In the genomic region with DNA sequence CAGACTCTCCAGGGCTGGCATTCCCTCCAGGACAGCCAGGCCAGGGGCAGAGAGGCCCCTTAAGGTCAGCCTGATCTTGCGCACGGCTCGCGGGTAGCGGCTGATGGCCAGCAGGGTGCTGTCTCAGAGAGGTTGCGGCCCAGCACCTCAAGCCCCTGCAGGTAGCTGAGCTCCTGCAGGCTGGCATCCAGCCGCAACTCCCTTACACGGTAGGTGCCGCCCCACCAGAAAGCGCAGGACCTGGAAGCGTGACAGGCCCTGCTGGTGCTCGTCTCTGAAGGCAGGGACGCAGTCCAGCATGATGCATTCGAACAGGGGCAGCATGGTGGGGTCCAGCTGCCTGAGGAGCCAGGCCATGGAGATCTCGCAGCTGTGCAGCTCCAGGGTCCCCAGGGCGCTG, we compare ENCODE assay signal across 20 cellular contexts.
"Had no signal": no experiment of that assay in that cellular context is flagged by ENCODE, and none has a peak within 500 bp of the region (broad histone marks: within the 10 kb centered on the region; RNA-seq: fewer than 3 reads in every experiment).

No MANE protein-coding gene starts in this region.

- FAIRE-seq: RCC 7860 had no signal

- H3K9ac ChIP-seq: SK-N-SH had no signal

- H3K9me3 ChIP-seq: SK-N-SH had no signal

- H3K4me3 Mint-ChIP-seq: IgD-negative memory B cell had no signal

- H3K27ac Mint-ChIP-seq: IgD-negative memory B cell had no signal

- H3K4me2 ChIP-seq: SK-N-SH had no signal

- DNase-seq: KBM-7, MV-4-11, NCI-H1048, NCI-H1105, NCI-H1417, NCI-H1436 treated with DMSO at 0.1 percent for 48 hours, NCI-H1694, NCI-H187 treated with DMSO at 0.1 percent for 48 hours, NCI-H2029 treated with DMSO at 0.1 percent for 48 hours, NCI-H2171 treated with DMSO at 0.1 percent for 48 hours, NCI-H345, NCI-H524, NCI-H526 treated with DMSO at 0.1 percent for 48 hours, NCI-H748 treated with DMSO at 0.1 percent for 48 hours, RPMI8226, SHP77, SK-N-SH, SW 1271 had no signal
